ENCODE assay signal across 23 cellular contexts in the genomic region with DNA sequence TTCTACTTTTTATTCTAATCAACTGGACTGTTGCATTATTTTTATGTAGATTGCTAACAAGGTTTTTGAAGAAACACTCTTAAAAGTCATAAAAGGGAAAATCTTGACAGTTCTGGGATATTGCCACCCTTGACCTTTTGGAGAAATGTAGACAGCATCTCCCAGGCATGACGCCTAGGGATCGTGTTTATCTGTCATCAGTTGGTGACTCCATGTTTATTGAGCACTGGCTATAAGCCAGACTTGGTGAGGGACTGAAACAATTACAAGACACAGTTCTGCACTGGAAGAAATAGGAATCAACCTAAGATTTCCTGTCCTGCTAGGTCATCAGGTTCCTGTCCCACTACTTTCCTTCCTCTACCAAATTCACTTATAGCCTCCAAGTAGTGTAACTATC. TPM values are rescaled to one million over a fixed set of nuclear protein-coding genes. Genes with fewer than 3 reads are reported as not detected.
DNase-seq lines count a peak whose midpoint lies in the region; ATAC-seq and TF ChIP-seq lines count a peak whose summit lies in the region.
"Had no signal": no experiment of that assay in that cellular context is flagged by ENCODE, and none has a peak within 500 bp of the region (broad histone marks: within the 10 kb centered on the region; RNA-seq: fewer than 3 reads in every experiment).

No MANE protein-coding gene starts in this region.

- no peak overlapping the region for H2BK120ac ChIP-seq in H9 (ENCODE audit: low read depth, low read length, poor library complexity, severe bottlenecking)

- H3K27ac ChIP-seq in Panc1 (ENCODE audit: low read length) (peak overlapping the region; percentile 46; the same call in 1 of the 2 replicates), epithelial cell of prostate (peak overlapping the region; percentile 37), H9 (ENCODE audit: insufficient read length, low read depth, low read length) (no peak overlapping the region), thyroid gland (no peak overlapping the region)
- H3K27ac ChIP-seq: adrenal gland, foreskin keratinocyte, prostate gland, spleen, vagina had no signal

- no peak for TF ChIP-seq CTCF in Panc1 (IDR thresholded peaks at IDR 0.05)
- no peak for TF ChIP-seq CTCF in H9 (conservative IDR thresholded peaks at IDR 0.05)
- TF ChIP-seq CTCF in thyroid gland (IDR thresholded peaks at IDR 0.05), result no peak

- CTCF ChIA-PET in Panc1 (lab: Charles Lee), result no interaction called here

- H3K4me2 ChIP-seq in H9 (ENCODE audit: insufficient read depth, insufficient read length, low read length), result no peak overlapping the region

- no peaks in the 10 kb centered on the region for H4K20me1 ChIP-seq in H9 (ENCODE audit: control insufficient read depth, insufficient read depth, insufficient read length)

- no CpG with 5 or more reads among the region's 2 CpGs for WGBS in H9 (ENCODE audit: extremely low coverage, insufficient read length, low lambda C conversion rate)
- 65 to 76% methylated on average over 2 of the region's 2 CpGs for WGBS in thyroid gland, 2 donors

- H3K27ac Mint-ChIP-seq in H9, result no peak overlapping the region; a peak in 1 of 7 replicates
- no peak overlapping the region for H3K27ac Mint-ChIP-seq in activated naive CD8-positive, alpha-beta T cell treated with anti-CD3 and anti-CD28 coated beads for 36 hours
- H3K27ac Mint-ChIP-seq: natural killer cell treated with Interleukin-12 subunit alpha and Interleukin-12 subunit beta and Interleukin-15 and Interleukin-18, amount 100 ng/mL, for 72 hours had no signal

- no peaks in the 10 kb centered on the region for H3K23me2 ChIP-seq in H9 (ENCODE audit: insufficient read length, low read depth, low read length, poor library complexity, severe bottlenecking)

- no peak for TF ChIP-seq POLR2A in thyroid gland (IDR thresholded peaks at IDR 0.05)

- no peaks in the 10 kb centered on the region for H3K27me3 Mint-ChIP-seq in H9 (ENCODE audit: low read depth)
- H3K27me3 Mint-ChIP-seq in activated naive CD8-positive, alpha-beta T cell treated with anti-CD3 and anti-CD28 coated beads for 36 hours, result no peaks in the 10 kb centered on the region
- H3K27me3 Mint-ChIP-seq: central memory CD8-positive, alpha-beta T cell had no signal

- H3K56ac ChIP-seq in H9 (ENCODE audit: insufficient read length, low read depth, low read length), result no peak overlapping the region

- H3K4me3 Mint-ChIP-seq in H9, result no peak overlapping the region
- no peak overlapping the region for H3K4me3 Mint-ChIP-seq in activated naive CD8-positive, alpha-beta T cell treated with anti-CD3 and anti-CD28 coated beads for 36 hours
- H3K4me3 Mint-ChIP-seq: central memory CD8-positive, alpha-beta T cell; natural killer cell treated with Interleukin-12 subunit alpha and Interleukin-12 subunit beta and Interleukin-15 and Interleukin-18, amount 100 ng/mL, for 72 hours had no signal

- no peaks in the 10 kb centered on the region for H3K79me2 ChIP-seq in H9 (ENCODE audit: insufficient read depth, low read length)

- POLR2A ChIA-PET in Panc1 (lab: Charles Lee), result no interaction called here

- intact Hi-C loops in Panc1 (cut with micrococcal nuclease; ENCODE audit: unreplicated experiment) (no loop called here), thyroid gland (cut with DNase I) (no loop called here)

- no TSS peak for BruUV-seq in Panc1 (replicated peaks; lab: Mats Ljungman, UMichigan)

- no peak overlapping the region for H3K9ac ChIP-seq in H9 (ENCODE audit: extremely low read depth, insufficient read length, low read length)

- peaks cover 13% of the 10 kb centered on the region; the same call in 1 of the 2 replicates for H3K36me3 ChIP-seq in Panc1 (ENCODE audit: control insufficient read depth, insufficient read depth, low read length)
- H3K36me3 ChIP-seq in thyroid gland, result no peaks in the 10 kb centered on the region
- H3K36me3 ChIP-seq: adrenal gland, BE2C, prostate gland, spleen, vagina had no signal

- no peak overlapping the region for H3T11ph ChIP-seq in H9 (ENCODE audit: low read length)

- no peak overlapping the region for H2BK20ac ChIP-seq in H9 (ENCODE audit: low read depth, low read length, poor library complexity, severe bottlenecking)

- H3K23ac ChIP-seq in H9 (ENCODE audit: insufficient read length, low read depth, low read length), result no peak overlapping the region

- H3K27me3 ChIP-seq in Panc1 (ENCODE audit: control insufficient read depth, insufficient read depth, low read length), result no peaks in the 10 kb centered on the region
- H3K27me3 ChIP-seq in H9 (ENCODE audit: insufficient read depth, low read length), result no peaks in the 10 kb centered on the region
- H3K27me3 ChIP-seq in thyroid gland, result no peaks in the 10 kb centered on the region
- H3K27me3 ChIP-seq: adrenal gland, BE2C, foreskin keratinocyte, spleen, vagina had no signal

- H3K14ac ChIP-seq in H9 (ENCODE audit: insufficient read depth, low read length), result no peak overlapping the region

- DNase-seq in GM04504 (ENCODE audit: low read depth) (peak; percentile 72), Panc1 (ENCODE audit: low read depth, low spot score) (no peak), epithelial cell of prostate (ENCODE audit: low read depth, low spot score) (no peak), skeletal muscle cell (ENCODE audit: low read depth) (peak; percentile 67), H9 (no peak), thyroid gland (no peak)
- no peak for DNase-seq in activated naive CD8-positive, alpha-beta T cell treated with anti-CD3 and anti-CD28 coated beads for 36 hours
- DNase-seq: activated CD4-positive, alpha-beta T cell treated with anti-CD3 and anti-CD28 coated beads for 48 hours; adrenal gland; BE2C; effector CD8-positive, alpha-beta T cell; foreskin keratinocyte; GOT3; KG1; NCI-H1105; OCI-M1; spleen; stimulated activated CD8-positive, alpha-beta memory T cell treated with anti-CD3 and anti-CD28 coated beads, Interleukin-4, amount 100 ng/mL, for 48 hours had no signal

- peaks cover 0 to 10% of the 10 kb centered on the region in 2 experiments; a peak in 3 of 4 replicates for H3K4me1 Mint-ChIP-seq in H9
- H3K4me1 Mint-ChIP-seq in activated naive CD8-positive, alpha-beta T cell treated with anti-CD3 and anti-CD28 coated beads for 36 hours, result no peaks in the 10 kb centered on the region
- H3K4me1 Mint-ChIP-seq: central memory CD8-positive, alpha-beta T cell had no signal

- no peak overlapping the region for H4K91ac ChIP-seq in H9 (ENCODE audit: insufficient read length, low read depth, low read length)

- H4K8ac ChIP-seq in H9 (replicated peaks; ENCODE audit: insufficient read length, low read depth, low read length), result no peak overlapping the region

- H2BK5ac ChIP-seq in H9 (ENCODE audit: insufficient read length, low read length), result no peak overlapping the region

- H3K9me3 Mint-ChIP-seq in H9, result no peaks in the 10 kb centered on the region
- H3K9me3 Mint-ChIP-seq in activated naive CD8-positive, alpha-beta T cell treated with anti-CD3 and anti-CD28 coated beads for 36 hours, result no peaks in the 10 kb centered on the region
- H3K9me3 Mint-ChIP-seq: central memory CD8-positive, alpha-beta T cell; natural killer cell treated with Interleukin-12 subunit alpha and Interleukin-12 subunit beta and Interleukin-15 and Interleukin-18, amount 100 ng/mL, for 72 hours had no signal

- H3K4me1 ChIP-seq in Panc1 (ENCODE audit: control insufficient read depth, insufficient read depth, low read length) (peaks cover 43% of the 10 kb centered on the region; the same call in 1 of the 2 replicates), H9 (ENCODE audit: insufficient read depth, low read length) (0 out of 2 replicates have a peak, but pooled peaks cover 2% of the 10 kb centered on the region), thyroid gland (no peaks in the 10 kb centered on the region)
- H3K4me1 ChIP-seq: adrenal gland, BE2C, prostate gland, spleen, vagina had no signal

- H2AK5ac ChIP-seq in H9 (ENCODE audit: insufficient read length, low read length), result no peak overlapping the region

- no peak overlapping the region for H2BK15ac ChIP-seq in H9 (ENCODE audit: low read depth, low read length)

- no peak overlapping the region for H3K18ac ChIP-seq in H9 (ENCODE audit: insufficient read length, low read depth, low read length)

- peaks cover 3 to 10% (median 9%) of the 10 kb centered on the region in 3 experiments; a peak in 4 of 7 replicates for H3K36me3 Mint-ChIP-seq in H9 (ENCODE audit: insufficient read depth in 1 of 3, low read depth in 3 of 3)
- H3K36me3 Mint-ChIP-seq in activated naive CD8-positive, alpha-beta T cell treated with anti-CD3 and anti-CD28 coated beads for 36 hours, result no peaks in the 10 kb centered on the region
- H3K36me3 Mint-ChIP-seq: natural killer cell treated with Interleukin-12 subunit alpha and Interleukin-12 subunit beta and Interleukin-15 and Interleukin-18, amount 100 ng/mL, for 72 hours had no signal

- in situ Hi-C loops in Panc1 (cut with HindIII; ENCODE audit: low pct_unique_long_range_greater_than_20kb, low sequenced_read_pairs), result no loop called here

- H2BK12ac ChIP-seq in H9 (ENCODE audit: insufficient read length, low read depth, low read length), result no peak overlapping the region

- no peak overlapping the region for H2AFZ ChIP-seq in H9 (ENCODE audit: low read length)

- H4K5ac ChIP-seq in H9 (ENCODE audit: insufficient read length, low read depth, low read length), result no peak overlapping the region

- H3K9me3 ChIP-seq in Panc1 (ENCODE audit: control insufficient read depth, insufficient read depth, low read depth, low read length) (no peaks in the 10 kb centered on the region), H9 (ENCODE audit: control insufficient read depth, low read depth, low read length) (no peaks in the 10 kb centered on the region), thyroid gland (no peaks in the 10 kb centered on the region)
- H3K9me3 ChIP-seq: adrenal gland, BE2C, prostate gland, spleen, vagina had no signal

- H3K4me3 ChIP-seq in Panc1 (ENCODE audit: low read depth in 2 of 2, low read length in 2 of 2) (no peak overlapping the region), skeletal muscle cell (ENCODE audit: low read depth, low read length) (no peak overlapping the region), thyroid gland (replicated peaks in 1 of 3) (no peak overlapping the region)
- H3K4me3 ChIP-seq: adrenal gland, prostate gland, spleen, vagina had no signal

- peak; percentile 64; the same call in 1 of the 2 replicates for ATAC-seq in Panc1
- ATAC-seq: foreskin keratinocyte; natural killer cell treated with Interleukin-12 subunit alpha and Interleukin-12 subunit beta and Interleukin-15 and Interleukin-18, amount 100 ng/mL, for 72 hours had no signal

- H3K4ac ChIP-seq in H9 (ENCODE audit: low read depth, low read length), result no peak overlapping the region

- no peaks in the 10 kb centered on the region for H3K79me1 ChIP-seq in H9 (ENCODE audit: insufficient read depth, low read depth, low read length, poor library complexity, severe bottlenecking)

RNA-seq across cellular contexts. Expression of gene HMGA2, which starts 34.5 kb away (rescaled TPM):
- total RNA-seq in Panc1 (2021; ENCODE audit: unreplicated experiment) (61.4 TPM), H9 (2021) (58.2 and 59.9 TPM in 2 replicates), thyroid gland (under 1 TPM; 0.22 to 0.83 (median 0.42) TPM)
- 66.2 TPM for polyA plus RNA-seq in Panc1 (2012; ENCODE audit: insufficient read length)
- not detected for total RNA-seq in activated naive CD8-positive, alpha-beta T cell treated with anti-CD3 and anti-CD28 coated beads for 36 hours
- total RNA-seq: mesenteric fat pad; natural killer cell treated with Interleukin-12 subunit alpha and Interleukin-12 subunit beta and Interleukin-15 and Interleukin-18, amount 100 ng/mL, for 72 hours had no signal

Comparison
In these comparisons a context has a peak if more than half of its experiments do, and no peak if none do; other contexts are left out.
1. DNase-seq: peak in GM04504 (single experiment) and skeletal muscle cell (single experiment); none in Panc1 (single experiment), epithelial cell of prostate (single experiment), H9 (single experiment), thyroid gland (0 of 2) and activated naive CD8-positive, alpha-beta T cell treated with anti-CD3 and anti-CD28 coated beads for 36 hours (single experiment).
2. H3K27ac ChIP-seq: peak in Panc1 (single experiment) and epithelial cell of prostate (single experiment); none in H9 (single experiment) and thyroid gland (0 of 3).
3. RNA of gene HMGA2, which starts 34.5 kb away (total RNA-seq): 61.4 TPM in Panc1 (single experiment) and 58.2 to 59.9 TPM in H9; 0.22 to 0.83 TPM in thyroid gland and not detected in activated naive CD8-positive, alpha-beta T cell treated with anti-CD3 and anti-CD28 coated beads for 36 hours; every median in the first group is over 10 times any median in the second.